15 cellular contexts compared by ENCODE assay signal in genomic region chr13:35256459-35257148, GRCh38.
DNase-seq lines count a peak whose midpoint lies in the region; ATAC-seq and TF ChIP-seq lines count a peak whose summit lies in the region.
"Had no signal": no experiment of that assay in that cellular context is flagged by ENCODE, and none has a peak within 500 bp of the region (broad histone marks: within the 10 kb centered on the region; RNA-seq: fewer than 3 reads in every experiment).

No MANE protein-coding gene starts in this region.

- H3K9me3 ChIP-seq in gastroesophageal sphincter: no peaks in the 10 kb centered on the region
- no peaks in the 10 kb centered on the region for H3K9me3 ChIP-seq in lower lobe of right lung
- H3K9me3 ChIP-seq: Caco-2, HAP-1 had no signal

- 93% methylated on average over 3 of the region's 9 CpGs; no CpG with 5 or more reads in 1 of the 2 donors for WGBS in gastroesophageal sphincter (ENCODE audit: low coverage in 1 of 2), 2 donors

- H3K4me3 Mint-ChIP-seq in CD14-positive monocyte: no peak overlapping the region
- H3K4me3 Mint-ChIP-seq in stimulated activated memory B cell treated with anti-CD40 and anti-IgM and Interleukin-4, amounts not matched to agents 10 μg/mL and 1 μg/mL and 100 μg/mL, for 72 hours: no peak overlapping the region
- no peak overlapping the region for H3K4me3 Mint-ChIP-seq in progenitor cell of endocrine pancreas (ENCODE audit: low read depth)
- H3K4me3 Mint-ChIP-seq: B cell; CD4-positive, alpha-beta T cell had no signal

- H3K9me3 Mint-ChIP-seq in CD14-positive monocyte (peaks cover 7 to 28% (median 16%) of the 10 kb centered on the region in 7 donors), progenitor cell of endocrine pancreas (ENCODE audit: low read depth) (no peaks in the 10 kb centered on the region)
- H3K9me3 Mint-ChIP-seq in stimulated activated memory B cell treated with anti-CD40 and anti-IgM and Interleukin-4, amounts not matched to agents 10 μg/mL and 1 μg/mL and 100 μg/mL, for 72 hours: no peaks in the 10 kb centered on the region
- H3K9me3 Mint-ChIP-seq: CD4-positive, alpha-beta T cell had no signal

- H3K36me3 ChIP-seq in gastroesophageal sphincter (peaks cover 0 to 35% of the 10 kb centered on the region in 2 donors), lower lobe of right lung (peaks cover under 1% of the 10 kb centered on the region)
- H3K36me3 ChIP-seq: HAP-1 had no signal

- no peaks in the 10 kb centered on the region for H3K27me3 Mint-ChIP-seq in CD14-positive monocyte (ENCODE audit: low read depth in 3 of 3)
- no peaks in the 10 kb centered on the region for H3K27me3 Mint-ChIP-seq in stimulated activated memory B cell treated with anti-CD40 and anti-IgM and Interleukin-4, amounts not matched to agents 10 μg/mL and 1 μg/mL and 100 μg/mL, for 72 hours
- no peaks in the 10 kb centered on the region for H3K27me3 Mint-ChIP-seq in progenitor cell of endocrine pancreas
- H3K27me3 Mint-ChIP-seq: B cell; CD4-positive, alpha-beta T cell had no signal

- TF ChIP-seq EP300 in gastroesophageal sphincter (IDR thresholded peaks at IDR 0.05): no peak

- no peaks in the 10 kb centered on the region for H3K27me3 ChIP-seq in gastroesophageal sphincter
- H3K27me3 ChIP-seq in lower lobe of right lung (ENCODE audit: low read depth): no peaks in the 10 kb centered on the region
- H3K27me3 ChIP-seq: BLaER1 treated with 17β-estradiol and CSF1 and Interleukin-3, amounts not matched to agents 10 nM and 100 nM had no signal

- no peaks in the 10 kb centered on the region for H3K4me1 ChIP-seq in gastroesophageal sphincter
- no peaks in the 10 kb centered on the region for H3K4me1 ChIP-seq in lower lobe of right lung
- H3K4me1 ChIP-seq: Caco-2, HAP-1 had no signal

- H3K36me3 Mint-ChIP-seq in CD14-positive monocyte (no peaks in the 10 kb centered on the region), progenitor cell of endocrine pancreas (ENCODE audit: insufficient read depth) (peaks cover 3% of the 10 kb centered on the region)
- H3K36me3 Mint-ChIP-seq in stimulated activated memory B cell treated with anti-CD40 and anti-IgM and Interleukin-4, amounts not matched to agents 10 μg/mL and 1 μg/mL and 100 μg/mL, for 72 hours: peaks cover 16% of the 10 kb centered on the region

- H3K4me1 Mint-ChIP-seq in CD14-positive monocyte: no peaks in the 10 kb centered on the region
- peaks cover 10% of the 10 kb centered on the region for H3K4me1 Mint-ChIP-seq in stimulated activated memory B cell treated with anti-CD40 and anti-IgM and Interleukin-4, amounts not matched to agents 10 μg/mL and 1 μg/mL and 100 μg/mL, for 72 hours
- H3K4me1 Mint-ChIP-seq in progenitor cell of endocrine pancreas (ENCODE audit: low read depth): peaks cover 5% of the 10 kb centered on the region

- no peak for TF ChIP-seq CTCF in CD14-positive monocyte (IDR thresholded peaks at IDR 0.05)
- TF ChIP-seq CTCF in gastroesophageal sphincter (IDR thresholded peaks at IDR 0.05): no peak
- no peak for TF ChIP-seq CTCF in lower lobe of right lung (IDR thresholded peaks at IDR 0.05)
- no peak for TF ChIP-seq CTCF in progenitor cell of endocrine pancreas (IDR thresholded peaks at IDR 0.05; ENCODE audit: unreplicated experiment)

- H3K27ac Mint-ChIP-seq in CD14-positive monocyte: no peak overlapping the region
- no peak overlapping the region for H3K27ac Mint-ChIP-seq in stimulated activated memory B cell treated with anti-CD40 and anti-IgM and Interleukin-4, amounts not matched to agents 10 μg/mL and 1 μg/mL and 100 μg/mL, for 72 hours
- H3K27ac Mint-ChIP-seq in progenitor cell of endocrine pancreas: no peak overlapping the region
- H3K27ac Mint-ChIP-seq: B cell; CD4-positive, alpha-beta T cell had no signal

- H3K27ac ChIP-seq in gastroesophageal sphincter (no peak overlapping the region), lower lobe of right lung (no peak overlapping the region)
- H3K27ac ChIP-seq: BLaER1 treated with 17β-estradiol and CSF1 and Interleukin-3, amounts not matched to agents 10 nM and 100 nM; GM23248 had no signal

- H3K4me3 ChIP-seq in gastroesophageal sphincter: no peak overlapping the region
- H3K4me3 ChIP-seq in lower lobe of right lung: no peak overlapping the region
- H3K4me3 ChIP-seq: BLaER1 treated with 17β-estradiol and CSF1 and Interleukin-3, amounts not matched to agents 10 nM and 100 nM; GM23248; HAP-1 had no signal

- TF ChIP-seq POLR2A in gastroesophageal sphincter (IDR thresholded peaks at IDR 0.05): no peak

- intact Hi-C loops in CD14-positive monocyte (cut with micrococcal nuclease) (no loop called here), lower lobe of right lung (cut with DNase I) (no loop called here)

- ATAC-seq in gastroesophageal sphincter: peak; percentile 19
- peak; percentile 21 to 53 for ATAC-seq in lower lobe of right lung
- ATAC-seq in stimulated activated memory B cell treated with anti-CD40 and anti-IgM and Interleukin-4, amounts not matched to agents 10 μg/mL and 1 μg/mL and 100 μg/mL, for 72 hours: peak; percentile 41
- ATAC-seq: HepG2 had no signal

- DNase-seq in CD14-positive monocyte (ENCODE audit: low spot score): peak; percentile 38
- no peak for DNase-seq in lower lobe of right lung
- no peak for DNase-seq in progenitor cell of endocrine pancreas (ENCODE audit: low spot score, unreplicated experiment)
- no peak for DNase-seq in NCI-H146 (lab: John Stamatoyannopoulos, UW)
- DNase-seq in NCI-H2081 (lab: John Stamatoyannopoulos, UW): no peak
- DNase-seq: Caco-2; CD4-positive, alpha-beta T cell; GDM1; GM23248 had no signal
